Comparison of ENCODE assay signal across 21 cellular contexts in genomic region chr1:172663726-172664125, GRCh38. TPM values are rescaled to one million over a fixed set of nuclear protein-coding genes. Genes with fewer than 3 reads are reported as not detected.
A peak's percentile ranks its signal among the peaks of the same experiment; 100 is the strongest.
DNase-seq lines count a peak whose midpoint lies in the region; ATAC-seq and TF ChIP-seq lines count a peak whose summit lies in the region.
"Had no signal": no experiment of that assay in that cellular context is flagged by ENCODE, and none has a peak within 500 bp of the region (broad histone marks: within the 10 kb centered on the region; RNA-seq: fewer than 3 reads in every experiment).

No MANE protein-coding gene starts in this region.

- TF ChIP-seq CTCF in RWPE1 (conservative IDR thresholded peaks at IDR 0.05; ENCODE audit: low read depth) (no peak), mammary epithelial cell (conservative IDR thresholded peaks at IDR 0.05 in 1 of 2, IDR thresholded peaks at IDR 0.05 in 1 of 2; ENCODE audit: extremely low read depth in 1 of 2, insufficient read depth in 1 of 2, low read depth in 1 of 2, low read length in 2 of 2) (no peak)

- H3K4me1 ChIP-seq in mammary epithelial cell (ENCODE audit: insufficient read depth, low read length) = peaks cover 22% of the 10 kb centered on the region
- H3K4me1 ChIP-seq: esophagus muscularis mucosa had no signal

- H3K79me2 ChIP-seq in mammary epithelial cell (ENCODE audit: insufficient read depth, low read length) = no peaks in the 10 kb centered on the region

- no peaks in the 10 kb centered on the region for H3K36me3 ChIP-seq in mammary epithelial cell (ENCODE audit: insufficient read depth, low read length)
- H3K36me3 ChIP-seq: esophagus muscularis mucosa, heart right ventricle had no signal

- H3K36me3 Mint-ChIP-seq in activated naive CD4-positive, alpha-beta T cell treated with anti-CD3 and anti-CD28 coated beads for 36 hours (ENCODE audit: low read depth) = peaks cover 17% of the 10 kb centered on the region
- no peaks in the 10 kb centered on the region for H3K36me3 Mint-ChIP-seq in stimulated activated memory B cell treated with anti-CD40 and anti-IgM and Interleukin-4, amounts not matched to agents 10 μg/mL and 1 μg/mL and 100 μg/mL, for 72 hours
- H3K36me3 Mint-ChIP-seq: brain had no signal

- no peak overlapping the region for H3K27ac Mint-ChIP-seq in activated naive CD4-positive, alpha-beta T cell treated with anti-CD3 and anti-CD28 coated beads for 36 hours
- H3K27ac Mint-ChIP-seq in stimulated activated memory B cell treated with anti-CD40 and anti-IgM and Interleukin-4, amounts not matched to agents 10 μg/mL and 1 μg/mL and 100 μg/mL, for 72 hours = peak overlapping the region; percentile 13
- H3K27ac Mint-ChIP-seq: brain had no signal

- POLR2A ChIA-PET in RWPE1 (lab: Yijun Ruan, JAX; ENCODE audit: low non-redundant PET) = no interaction called here

- peak overlapping the region; percentile 0 for H3K4me3 Mint-ChIP-seq in activated naive CD4-positive, alpha-beta T cell treated with anti-CD3 and anti-CD28 coated beads for 36 hours
- no peak overlapping the region for H3K4me3 Mint-ChIP-seq in stimulated activated memory B cell treated with anti-CD40 and anti-IgM and Interleukin-4, amounts not matched to agents 10 μg/mL and 1 μg/mL and 100 μg/mL, for 72 hours
- H3K4me3 Mint-ChIP-seq: brain, neural crest cell had no signal

- no peak overlapping the region for H3K4me2 ChIP-seq in mammary epithelial cell (ENCODE audit: insufficient read depth, low read depth, low read length)

- no peaks in the 10 kb centered on the region for H3K9me3 ChIP-seq in mammary epithelial cell (replicated peaks; ENCODE audit: insufficient read depth, low read length)
- H3K9me3 ChIP-seq: esophagus muscularis mucosa, heart right ventricle had no signal

- ATAC-seq in stimulated activated memory B cell treated with anti-CD40 and anti-IgM and Interleukin-4, amounts not matched to agents 10 μg/mL and 1 μg/mL and 100 μg/mL, for 72 hours = no peak
- ATAC-seq: GM12878, heart right ventricle had no signal

- peaks cover 3% of the 10 kb centered on the region for H3K27me3 Mint-ChIP-seq in activated naive CD4-positive, alpha-beta T cell treated with anti-CD3 and anti-CD28 coated beads for 36 hours (ENCODE audit: low read depth)
- H3K27me3 Mint-ChIP-seq in stimulated activated memory B cell treated with anti-CD40 and anti-IgM and Interleukin-4, amounts not matched to agents 10 μg/mL and 1 μg/mL and 100 μg/mL, for 72 hours = no peaks in the 10 kb centered on the region

- in situ Hi-C loops in mammary epithelial cell (cut with MboI; ENCODE audit: low sequenced_read_pairs in 2 of 2) = no loop called here

- peak overlapping the region; percentile 78 for H2AFZ ChIP-seq in mammary epithelial cell (ENCODE audit: low read depth, low read length)

- no peak for DNase-seq in activated naive CD4-positive, alpha-beta T cell treated with anti-CD3 and anti-CD28 coated beads for 36 hours
- no peak for DNase-seq in activated naive CD4-positive, alpha-beta T cell treated with Interleukin-2 at 50 U/mL for 16 hours
- DNase-seq in RWPE1 (ENCODE audit: low spot score) = peak; percentile 39
- peak; percentile 57 for DNase-seq in mammary epithelial cell
- DNase-seq in ureter (ENCODE audit: low spot score) = no peak
- no peak for DNase-seq in NCI-H2081 treated with DMSO at 0.1 percent for 48 hours (lab: John Stamatoyannopoulos, UW)
- no peak for DNase-seq in kidney tubule cell (ENCODE audit: low spot score)
- DNase-seq: activated CD4-positive, alpha-beta T cell treated with anti-CD3 and anti-CD28 coated beads for 48 hours; activated gamma-delta T cell; heart right ventricle; islet precursor cell; KBM-7; NCI-H2227 treated with DMSO at 0.1 percent for 48 hours; Right ventricle myocardium superior had no signal

- no peaks in the 10 kb centered on the region for H4K20me1 ChIP-seq in mammary epithelial cell (ENCODE audit: insufficient read depth, low read length)

- WGBS in mammary epithelial cell (ENCODE audit: low coverage, missing lambda C conversion rate) = 69% methylated on average over 3 of the region's 3 CpGs

- H3K4me1 Mint-ChIP-seq in activated naive CD4-positive, alpha-beta T cell treated with anti-CD3 and anti-CD28 coated beads for 36 hours (ENCODE audit: low read depth) = peaks cover 66% of the 10 kb centered on the region
- peaks cover 19% of the 10 kb centered on the region for H3K4me1 Mint-ChIP-seq in stimulated activated memory B cell treated with anti-CD40 and anti-IgM and Interleukin-4, amounts not matched to agents 10 μg/mL and 1 μg/mL and 100 μg/mL, for 72 hours
- H3K4me1 Mint-ChIP-seq: brain, neural crest cell had no signal

- BruUV-seq in mammary epithelial cell (replicated peaks; lab: Mats Ljungman, UMichigan) = TSS peak; percentile 85

- H3K9ac ChIP-seq in mammary epithelial cell (ENCODE audit: insufficient read depth, low read length) = no peak overlapping the region

- H3K27ac ChIP-seq in RWPE1 = no peak overlapping the region
- peak overlapping the region; percentile 31 for H3K27ac ChIP-seq in mammary epithelial cell (ENCODE audit: insufficient read depth, low read depth, low read length)
- H3K27ac ChIP-seq: esophagus muscularis mucosa, heart right ventricle had no signal

- CTCF ChIA-PET in activated naive CD4-positive, alpha-beta T cell treated with anti-CD3 and anti-CD28 coated beads for 36 hours (lab: Charles Lee) = interaction anchor here (0.7 to 1.3 kb wide), 2 partner anchors 11 to 15 kb away, joined by 3 to 4 read pairs; no protein-coding TSS in a partner anchor
- CTCF ChIA-PET in RWPE1 (lab: Yijun Ruan, JAX) (no interaction called here), mammary epithelial cell (lab: Charles Lee; ENCODE audit: low non-redundant PET) (no interaction called here)

- H3K27me3 ChIP-seq in mammary epithelial cell (ENCODE audit: insufficient read depth, low read length) = no peaks in the 10 kb centered on the region
- H3K27me3 ChIP-seq: esophagus muscularis mucosa, heart right ventricle had no signal

- dilution Hi-C loops in mammary epithelial cell (cut with HindIII; ENCODE audit: low sequenced_read_pairs) = no loop called here

- intact Hi-C loops in activated naive CD4-positive, alpha-beta T cell treated with anti-CD3 and anti-CD28 coated beads for 36 hours (cut with micrococcal nuclease) = loop anchor here (2.0 kb wide), 3 partner anchors 45 to 175 kb away; no protein-coding TSS in a partner anchor
- intact Hi-C loops in mammary epithelial cell (cut with micrococcal nuclease) = no loop called here

- no peaks in the 10 kb centered on the region for H3K9me3 Mint-ChIP-seq in activated naive CD4-positive, alpha-beta T cell treated with anti-CD3 and anti-CD28 coated beads for 36 hours
- peaks cover 4% of the 10 kb centered on the region for H3K9me3 Mint-ChIP-seq in stimulated activated memory B cell treated with anti-CD40 and anti-IgM and Interleukin-4, amounts not matched to agents 10 μg/mL and 1 μg/mL and 100 μg/mL, for 72 hours
- H3K9me3 Mint-ChIP-seq: neural crest cell had no signal

- H3K4me3 ChIP-seq in mammary epithelial cell (replicated peaks in 1 of 3; ENCODE audit: insufficient read depth in 1 of 3, low read depth in 2 of 3, low read length in 3 of 3) = no peak overlapping the region
- H3K4me3 ChIP-seq: esophagus muscularis mucosa, GM12878 had no signal

RNA-seq across cellular contexts. Expression of gene FASLG, which starts 4.8 kb away (rescaled TPM):
- total RNA-seq in activated naive CD4-positive, alpha-beta T cell treated with anti-CD3 and anti-CD28 coated beads for 36 hours = under 1 TPM; 0.31 to 0.67 TPM
- total RNA-seq in mammary epithelial cell = not detected
- polyA plus RNA-seq in mammary epithelial cell = not detected
- not detected for polyA minus RNA-seq in mammary epithelial cell
- 0.47 TPM for total RNA-seq in ureter
- total RNA-seq: mesenteric fat pad, neural crest cell, pulmonary artery endothelial cell, Right ventricle myocardium superior had no signal

Comparison
In these comparisons a context has a peak if more than half of its experiments do, and no peak if none do; other contexts are left out.
1. DNase-seq: peak in RWPE1 (single experiment) and mammary epithelial cell (single experiment); none in activated naive CD4-positive, alpha-beta T cell treated with anti-CD3 and anti-CD28 coated beads for 36 hours (single experiment), activated naive CD4-positive, alpha-beta T cell treated with Interleukin-2 at 50 U/mL for 16 hours (single experiment), ureter (single experiment), NCI-H2081 treated with DMSO at 0.1 percent for 48 hours (single experiment) and kidney tubule cell (single experiment).